10 cellular contexts compared by ENCODE assay signal in the genomic region with DNA sequence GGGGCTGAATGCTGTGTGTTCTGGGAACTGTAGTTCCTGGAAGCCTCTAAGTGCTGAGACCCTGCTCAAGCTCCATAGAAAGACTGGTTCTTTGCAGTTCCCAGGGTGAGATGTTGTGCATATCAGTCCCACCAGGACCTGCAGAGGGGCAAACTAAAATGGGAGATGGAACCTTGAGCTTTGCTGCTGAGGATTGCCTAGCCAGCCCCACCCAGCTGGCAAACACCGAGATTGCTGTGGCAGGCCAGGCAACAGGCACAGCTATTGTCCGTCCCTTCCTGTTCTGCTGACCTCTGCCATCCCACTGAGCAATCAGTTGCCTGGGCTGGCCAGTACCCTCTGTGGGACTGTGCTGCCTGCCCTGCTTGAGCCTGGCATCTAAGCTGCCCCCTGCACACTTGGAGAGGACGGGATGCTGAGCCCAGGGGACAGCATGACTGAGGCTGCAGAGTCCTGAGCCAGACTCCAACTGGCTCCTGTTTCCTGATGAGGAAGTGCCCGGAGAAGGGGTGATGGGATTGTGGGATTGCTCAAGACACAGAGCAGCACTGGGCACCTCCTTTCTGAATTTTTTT. TPM values are rescaled to one million over a fixed set of nuclear protein-coding genes. Genes with fewer than 3 reads are reported as not detected.
A peak's percentile ranks its signal among the peaks of the same experiment; 100 is the strongest.
DNase-seq lines count a peak whose midpoint lies in the region; ATAC-seq and TF ChIP-seq lines count a peak whose summit lies in the region.
"Had no signal": no experiment of that assay in that cellular context is flagged by ENCODE, and none has a peak within 500 bp of the region (broad histone marks: within the 10 kb centered on the region; RNA-seq: fewer than 3 reads in every experiment).

No MANE protein-coding gene starts in this region.

- no peaks in the 10 kb centered on the region for H3K36me3 ChIP-seq in right atrium auricular region
- H3K36me3 ChIP-seq in psoas muscle (ENCODE audit: insufficient read depth in 1 of 2, low read depth in 1 of 2) = no peaks in the 10 kb centered on the region

- H3K4me3 ChIP-seq in right atrium auricular region = no peak overlapping the region
- no peak overlapping the region for H3K4me3 ChIP-seq in psoas muscle

- WGBS in psoas muscle, 3 donors = 31 to 36% (median 35%) methylated on average over 4 of the region's 4 CpGs

- intact Hi-C loops in psoas muscle (cut with DNase I) = no loop called here

- H3K4me1 ChIP-seq in right atrium auricular region = peaks cover 0 to 31% of the 10 kb centered on the region in 2 donors
- peaks cover 11% of the 10 kb centered on the region for H3K4me1 ChIP-seq in psoas muscle

- no peaks in the 10 kb centered on the region for H3K27me3 ChIP-seq in right atrium auricular region
- H3K27me3 ChIP-seq in psoas muscle (ENCODE audit: insufficient read depth in 3 of 3, low read length in 2 of 3) = no peaks in the 10 kb centered on the region

- no peak for TF ChIP-seq POLR2A in erythroblast (IDR thresholded peaks at IDR 0.05; ENCODE audit: low read length)

- ATAC-seq in psoas muscle (no peak), HG02840 (IDR thresholded peaks at IDR 0.05; ENCODE audit: low FRiP score, unreplicated experiment) (no peak), HG02610 (IDR thresholded peaks at IDR 0.05; ENCODE audit: unreplicated experiment) (no peak)

- H3K27ac ChIP-seq in right atrium auricular region (peak overlapping the region; percentile 65 to 71), psoas muscle (peak overlapping the region; percentile 37)

- TF ChIP-seq CTCF in GM13976 (IDR thresholded peaks at IDR 0.05; ENCODE audit: borderline replicate concordance, control extremely low read depth, extremely low read depth, insufficient read depth, missing control alignments) (no peak), right atrium auricular region (IDR thresholded peaks at IDR 0.05) (no peak), psoas muscle (IDR thresholded peaks at IDR 0.05) (no peak)

- in situ Hi-C loops in GM13976 (cut with MboI; ENCODE audit: low sequenced_read_pairs, unreplicated experiment) (loop anchor here (25.0 kb wide), 1 partner anchor 310 kb away; no protein-coding TSS in a partner anchor), SK-MEL-5 (cut with HindIII; ENCODE audit: low pct_unique_long_range_greater_than_20kb, low sequenced_read_pairs) (no loop called here)

- H3K9me3 ChIP-seq in right atrium auricular region = no peaks in the 10 kb centered on the region
- H3K9me3 ChIP-seq in psoas muscle = no peaks in the 10 kb centered on the region

- DNase-seq in GM13976 (ENCODE audit: low spot score) (peak; percentile 21), SK-MEL-5 (ENCODE audit: low read depth, low spot score) (peak; percentile 50), right atrium auricular region (ENCODE audit: low spot score) (peak; percentile 68), psoas muscle (peak in 1 of 2 donors; percentile 36), activated gamma-delta T cell (lab: John Stamatoyannopoulos, UW) (no peak), erythroblast (lab: John Stamatoyannopoulos, UW) (no peak)
- DNase-seq: activated CD4-positive, alpha-beta T cell treated with anti-CD3 and anti-CD28 coated beads, Interleukin-2, amount 50 U/mL, for 48 hours; KBM-7 had no signal

RNA-seq across cellular contexts. Expression of gene GIPC1, which starts 1.5 kb away (rescaled TPM):
- total RNA-seq in SK-MEL-5 (2014; rRNA removed; shearing (Covaris generic)) = 207 and 229 TPM in 2 replicates
- polyA plus RNA-seq in SK-MEL-5 (2015; cell fraction: cytosol; rRNA removed) = 234 and 249 TPM in 2 replicates
- polyA plus RNA-seq in SK-MEL-5 (2015; cell fraction: nucleus; rRNA removed) = 104 and 117 TPM in 2 replicates
- total RNA-seq in right atrium auricular region (10 to 100 TPM; 49.6 to 58.2 TPM), psoas muscle (10 to 100 TPM; 37.9 to 45.3 (median 43.2) TPM)
- 10 to 100 TPM; 45.3 to 63.5 (median 50.8) TPM for polyA plus RNA-seq in psoas muscle

RNA-seq across cellular contexts. Expression of gene DNAJB1, which starts 20.8 kb away (rescaled TPM):
- total RNA-seq in SK-MEL-5 (2014; rRNA removed; shearing (Covaris generic)) = 96.8 and 105 TPM in 2 replicates
- 124 and 131 TPM in 2 replicates for polyA plus RNA-seq in SK-MEL-5 (2015; cell fraction: cytosol; rRNA removed)
- 30.4 and 32.4 TPM in 2 replicates for polyA plus RNA-seq in SK-MEL-5 (2015; cell fraction: nucleus; rRNA removed)
- 10 to 100 TPM; 36.5 to 52.9 TPM for total RNA-seq in right atrium auricular region
- 100 to 1,000 TPM in 1 of 4 donors, 10 to 100 TPM in 3; 32.6 to 105 (median 42.6) TPM for total RNA-seq in psoas muscle
- polyA plus RNA-seq in psoas muscle = 10 to 100 TPM; 20.8 to 32.0 (median 24.4) TPM

RNA-seq across cellular contexts. Expression of gene PTGER1, which starts 22.3 kb away (rescaled TPM):
- total RNA-seq in SK-MEL-5 (2014; rRNA removed; shearing (Covaris generic)) = not detected in 2 replicates
- polyA plus RNA-seq in SK-MEL-5 (2015; cell fraction: cytosol; rRNA removed) = not detected in 2 replicates
- polyA plus RNA-seq in SK-MEL-5 (2015; cell fraction: nucleus; rRNA removed) = not detected in 2 replicates
- total RNA-seq in right atrium auricular region (not detected), psoas muscle (under 1 TPM in 2 of 4 donors, not detected in 2; 0.15 to 0.25 TPM)
- under 1 TPM; 0.05 to 0.10 (median 0.08) TPM for polyA plus RNA-seq in psoas muscle

RNA-seq across cellular contexts. Expression of gene TECR, which starts 32.0 kb away (rescaled TPM):
- 62.8 and 90.9 TPM in 2 replicates for total RNA-seq in SK-MEL-5 (2014; rRNA removed; shearing (Covaris generic))
- polyA plus RNA-seq in SK-MEL-5 (2015; cell fraction: cytosol; rRNA removed) = 193 and 205 TPM in 2 replicates
- polyA plus RNA-seq in SK-MEL-5 (2015; cell fraction: nucleus; rRNA removed) = 131 and 158 TPM in 2 replicates
- total RNA-seq in right atrium auricular region (10 to 100 TPM; 60.3 to 63.9 TPM), psoas muscle (100 to 1,000 TPM; 111 to 209 (median 158) TPM)
- polyA plus RNA-seq in psoas muscle = 100 to 1,000 TPM in 2 of 3 donors, 10 to 100 TPM in 1; 77.8 to 145 (median 136) TPM

Comparison
In these comparisons a context has a peak if more than half of its experiments do, and no peak if none do; other contexts are left out.
1. DNase-seq: peak in GM13976 (single experiment), SK-MEL-5 (single experiment) and right atrium auricular region (single experiment); none in activated gamma-delta T cell (single experiment) and erythroblast (0 of 2).